Comparison of ENCODE assay signal across 1 cellular context in the genomic region with DNA sequence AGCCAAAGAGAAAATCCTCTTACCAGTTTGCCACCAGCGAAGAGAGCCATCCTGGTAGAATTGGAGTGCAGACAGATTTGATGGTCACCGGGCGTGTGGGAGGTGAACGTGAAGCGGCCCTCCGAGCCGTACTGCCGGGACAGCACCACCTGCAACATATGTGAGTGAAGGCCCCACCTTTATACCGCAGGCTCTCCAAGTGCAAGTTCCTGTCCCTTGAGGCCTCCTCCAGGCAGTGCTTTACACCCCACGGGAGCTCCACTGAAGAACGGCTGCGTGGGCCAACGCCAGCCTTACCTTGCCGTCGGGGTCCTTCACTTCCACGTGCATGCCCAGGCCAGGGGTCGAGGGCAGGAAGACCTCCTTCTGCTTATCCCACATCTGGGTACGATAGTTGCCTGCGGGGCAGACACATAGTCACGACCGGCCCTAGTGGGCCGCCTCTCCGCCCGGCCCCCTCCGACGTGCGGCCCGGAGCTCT.
TF ChIP-seq lines count a peak whose summit lies in the region.

No MANE protein-coding gene starts in this region.

TF ChIP-seq in liver, 16 proteins besides CTCF, POLR2A, EP300 and RAD21 (continued from another document):
- TF ChIP-seq, protein P1, sequence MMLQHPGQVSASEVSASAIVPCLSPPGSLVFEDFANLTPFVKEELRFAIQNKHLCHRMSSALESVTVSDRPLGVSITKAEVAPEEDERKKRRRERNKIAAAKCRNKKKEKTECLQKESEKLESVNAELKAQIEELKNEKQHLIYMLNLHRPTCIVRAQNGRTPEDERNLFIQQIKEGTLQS (IDR thresholded peaks at IDR 0.05), result no peak
